ENCODE assay signal across 11 cellular contexts in genomic region chr4:152678841-152679240, GRCh38. TPM values are rescaled to one million over a fixed set of nuclear protein-coding genes. Genes with fewer than 3 reads are reported as not detected.
A peak's percentile ranks its signal among the peaks of the same experiment; 100 is the strongest.
DNase-seq lines count a peak whose midpoint lies in the region; TF ChIP-seq lines count a peak whose summit lies in the region.
"Had no signal": no experiment of that assay in that cellular context is flagged by ENCODE, and none has a peak within 500 bp of the region (broad histone marks: within the 10 kb centered on the region; RNA-seq: fewer than 3 reads in every experiment).

No MANE protein-coding gene starts in this region.

- peaks cover 3% of the 10 kb centered on the region for H3K79me2 ChIP-seq in mesendoderm (ENCODE audit: control insufficient read depth, insufficient read depth, low read length)

- no peak overlapping the region for H4K8ac ChIP-seq in mesendoderm (ENCODE audit: low read depth, low read length)

- H2BK5ac ChIP-seq in mesendoderm (ENCODE audit: low read length) = no peak overlapping the region

- peaks cover 4% of the 10 kb centered on the region for H3K36me3 Mint-ChIP-seq in IgD-negative memory B cell
- peaks cover 10% of the 10 kb centered on the region for H3K36me3 Mint-ChIP-seq in activated naive CD8-positive, alpha-beta T cell treated with anti-CD3 and anti-CD28 coated beads for 36 hours
- no peaks in the 10 kb centered on the region for H3K36me3 Mint-ChIP-seq in endothelial cell (ENCODE audit: low read depth, unreplicated experiment)

- no peak overlapping the region for H4K5ac ChIP-seq in mesendoderm (ENCODE audit: low read length)

- TF ChIP-seq CTCF in endothelial cell (IDR thresholded peaks at IDR 0.05; ENCODE audit: unreplicated experiment) = no peak
- no peak for TF ChIP-seq CTCF in prostate gland (IDR thresholded peaks at IDR 0.05)

- WGBS in mesendoderm (ENCODE audit: extremely low coverage, insufficient coverage, low lambda C conversion rate) = no CpG with 5 or more reads among the region's 1 CpG
- WGBS in prostate gland = 46% methylated on average over 1 of the region's 1 CpG

- H3K4me3 ChIP-seq in mesendoderm (ENCODE audit: low read length) = no peak overlapping the region
- peak overlapping the region in 1 of 2 donors; percentile 32 for H3K4me3 ChIP-seq in prostate gland

- H3K23ac ChIP-seq in mesendoderm (ENCODE audit: low read length) = no peak overlapping the region

- intact Hi-C loops in prostate gland (cut with DNase I) = no loop called here

- peaks cover 50 to 60% (median 51%) of the 10 kb centered on the region in 3 donors for H3K4me1 Mint-ChIP-seq in IgD-negative memory B cell
- peaks cover 43% of the 10 kb centered on the region for H3K4me1 Mint-ChIP-seq in activated naive CD8-positive, alpha-beta T cell treated with anti-CD3 and anti-CD28 coated beads for 36 hours
- H3K4me1 Mint-ChIP-seq in endothelial cell (ENCODE audit: unreplicated experiment) = peaks cover 28% of the 10 kb centered on the region

- H3K9me3 Mint-ChIP-seq in IgD-negative memory B cell (no peaks in the 10 kb centered on the region), endothelial cell (ENCODE audit: unreplicated experiment) (no peaks in the 10 kb centered on the region)
- H3K9me3 Mint-ChIP-seq in activated naive CD8-positive, alpha-beta T cell treated with anti-CD3 and anti-CD28 coated beads for 36 hours = no peaks in the 10 kb centered on the region

- peak overlapping the region; percentile 90 to 98 (median 96) for H3K4me3 Mint-ChIP-seq in IgD-negative memory B cell
- H3K4me3 Mint-ChIP-seq in activated naive CD8-positive, alpha-beta T cell treated with anti-CD3 and anti-CD28 coated beads for 36 hours = peak overlapping the region; percentile 86
- H3K4me3 Mint-ChIP-seq in endothelial cell (ENCODE audit: unreplicated experiment) = no peak overlapping the region

- no peak overlapping the region for H2AK5ac ChIP-seq in mesendoderm (ENCODE audit: low read length)

- peak overlapping the region; percentile 45 for H3K56ac ChIP-seq in mesendoderm (ENCODE audit: low read length)

- peak overlapping the region; percentile 5 for H3K4me2 ChIP-seq in mesendoderm (ENCODE audit: low read length)

- peak overlapping the region; percentile 47 for H3K9ac ChIP-seq in mesendoderm (ENCODE audit: low read length)

- H3K4ac ChIP-seq in mesendoderm (ENCODE audit: low read depth, low read length) = no peak overlapping the region

- H3K18ac ChIP-seq in mesendoderm (ENCODE audit: low read length) = peak overlapping the region; percentile 33

- no peaks in the 10 kb centered on the region for H3K9me3 ChIP-seq in prostate gland
- H3K9me3 ChIP-seq: colonic mucosa, tibial artery had no signal

- H3K36me3 ChIP-seq in mesendoderm (ENCODE audit: control insufficient read depth, insufficient read depth, low read length) = no peaks in the 10 kb centered on the region
- H3K36me3 ChIP-seq in prostate gland = no peaks in the 10 kb centered on the region
- H3K36me3 ChIP-seq: colonic mucosa, tibial artery had no signal

- no peak for TF ChIP-seq POLR2A in prostate gland (IDR thresholded peaks at IDR 0.05)

- H2BK120ac ChIP-seq in mesendoderm (ENCODE audit: low read depth, low read length) = no peak overlapping the region

- H3K27ac ChIP-seq in mesendoderm (ENCODE audit: low read depth, low read length) (peak overlapping the region; percentile 0), prostate gland (no peak overlapping the region)
- H3K27ac ChIP-seq: tibial artery had no signal

- peak; percentile 60 for DNase-seq in DMS153 treated with DMSO at 0.1 percent for 48 hours (lab: John Stamatoyannopoulos, UW; ENCODE audit: unreplicated experiment)
- no peak for DNase-seq in activated naive CD8-positive, alpha-beta T cell treated with anti-CD3 and anti-CD28 coated beads for 36 hours
- DNase-seq in mesendoderm = peak; percentile 85
- no peak for DNase-seq in endothelial cell (ENCODE audit: low spot score)
- no peak for DNase-seq in prostate gland (ENCODE audit: low spot score)
- no peak for DNase-seq in stimulated activated CD4-positive, alpha-beta T cell treated with anti-CD3 and anti-CD28 coated beads, Interleukin-4, amount 100 ng/mL, for 4 hours
- DNase-seq in activated naive CD4-positive, alpha-beta T cell treated with Interleukin-2 at 50 U/mL for 16 hours = no peak
- DNase-seq: colonic mucosa, posterior cingulate gyrus, tibial artery had no signal

- H3K27ac Mint-ChIP-seq in IgD-negative memory B cell (peak overlapping the region; percentile 76 to 98 (median 81)), endothelial cell (ENCODE audit: unreplicated experiment) (no peak overlapping the region)
- H3K27ac Mint-ChIP-seq in activated naive CD8-positive, alpha-beta T cell treated with anti-CD3 and anti-CD28 coated beads for 36 hours = peak overlapping the region; percentile 89

- H3K79me1 ChIP-seq in mesendoderm (ENCODE audit: low read length) = peaks cover 4% of the 10 kb centered on the region

- no peak overlapping the region for H2BK15ac ChIP-seq in mesendoderm (replicated peaks; ENCODE audit: low read depth)

- H3K27me3 ChIP-seq in mesendoderm (ENCODE audit: insufficient read depth, low read length, poor library complexity) (no peaks in the 10 kb centered on the region), prostate gland (replicated peaks; ENCODE audit: insufficient read depth) (no peaks in the 10 kb centered on the region)
- H3K27me3 ChIP-seq: colonic mucosa had no signal

- H3K27me3 Mint-ChIP-seq in IgD-negative memory B cell (no peaks in the 10 kb centered on the region), endothelial cell (ENCODE audit: unreplicated experiment) (peaks cover 8% of the 10 kb centered on the region)
- no peaks in the 10 kb centered on the region for H3K27me3 Mint-ChIP-seq in activated naive CD8-positive, alpha-beta T cell treated with anti-CD3 and anti-CD28 coated beads for 36 hours

- H3K4me1 ChIP-seq in mesendoderm (ENCODE audit: control insufficient read depth, low read depth, low read length) = peaks cover 25% of the 10 kb centered on the region
- no peaks in the 10 kb centered on the region for H3K4me1 ChIP-seq in prostate gland (replicated peaks)
- H3K4me1 ChIP-seq: colonic mucosa had no signal

RNA-seq across cellular contexts. Expression of gene TMEM154, which starts 1.0 kb away (rescaled TPM):
- polyA plus RNA-seq in IgD-negative memory B cell = 210 TPM
- total RNA-seq in activated naive CD8-positive, alpha-beta T cell treated with anti-CD3 and anti-CD28 coated beads for 36 hours = 10 to 100 TPM; 18.3 to 18.5 TPM
- polyA plus RNA-seq in mesendoderm (2013, experiment 1 of 2) = 12.8 TPM
- polyA plus RNA-seq in mesendoderm (2013, experiment 2 of 2) = 11.9 TPM
- total RNA-seq in endothelial cell (ENCODE audit: unreplicated experiment) = 6.7 TPM
- 1 to 10 TPM; 2.6 to 2.7 TPM for total RNA-seq in prostate gland

Comparison
In these comparisons a context has a peak if more than half of its experiments do, and no peak if none do; other contexts are left out.
1. DNase-seq: peak in DMS153 treated with DMSO at 0.1 percent for 48 hours (single experiment) and mesendoderm (single experiment); none in activated naive CD8-positive, alpha-beta T cell treated with anti-CD3 and anti-CD28 coated beads for 36 hours (single experiment), endothelial cell (single experiment), prostate gland (single experiment), stimulated activated CD4-positive, alpha-beta T cell treated with anti-CD3 and anti-CD28 coated beads, Interleukin-4, amount 100 ng/mL, for 4 hours (0 of 2) and activated naive CD4-positive, alpha-beta T cell treated with Interleukin-2 at 50 U/mL for 16 hours (single experiment).